17 cellular contexts compared by ENCODE assay signal in the genomic region with DNA sequence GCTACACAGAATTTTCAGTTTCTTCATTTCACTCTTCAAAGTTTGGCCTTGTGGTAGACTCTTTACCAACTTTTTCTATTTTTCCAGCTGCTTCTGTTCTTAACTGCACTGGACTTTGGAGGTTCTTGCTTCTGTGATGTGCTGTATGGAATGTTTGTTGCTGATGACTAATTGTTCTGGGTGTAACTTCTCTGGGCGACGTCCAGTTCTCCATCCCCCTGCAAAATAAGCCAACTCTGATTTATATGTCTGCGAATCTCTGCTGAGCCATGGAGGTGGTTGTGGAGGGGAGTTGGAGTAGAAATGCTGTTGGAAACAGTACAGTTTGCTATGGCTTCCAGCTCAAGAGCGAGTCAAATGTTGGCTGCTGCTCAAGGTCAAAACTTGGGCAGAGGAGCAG.
DNase-seq lines count a peak whose midpoint lies in the region; ATAC-seq and TF ChIP-seq lines count a peak whose summit lies in the region.
"Had no signal": no experiment of that assay in that cellular context is flagged by ENCODE, and none has a peak within 500 bp of the region (broad histone marks: within the 10 kb centered on the region; RNA-seq: fewer than 3 reads in every experiment).

No MANE protein-coding gene starts in this region.

- CTCF ChIA-PET in CD8-positive, alpha-beta memory T cell (lab: Charles Lee): interaction anchor here (0.8 kb wide), 1 partner anchor 24 kb away, joined by 3 read pairs; no protein-coding TSS in a partner anchor

- no peaks in the 10 kb centered on the region for H3K27me3 Mint-ChIP-seq in chondrocyte (ENCODE audit: low read depth)
- peaks cover 17% of the 10 kb centered on the region for H3K27me3 Mint-ChIP-seq in stimulated activated memory B cell treated with anti-CD40 and anti-IgM and Interleukin-4, amounts not matched to agents 10 μg/mL and 1 μg/mL and 100 μg/mL, for 72 hours
- H3K27me3 Mint-ChIP-seq in CD8-positive, alpha-beta memory T cell: peaks cover 0 to 3% of the 10 kb centered on the region in 2 donors
- H3K27me3 Mint-ChIP-seq: activated CD8-positive, alpha-beta memory T cell treated with anti-CD3 and anti-CD28 coated beads, Interleukin-2, amount 10 ng/mL, durations not matched to agents 7 days and 5 days had no signal

- intact Hi-C loops in left colon (cut with DNase I, micrococcal nuclease): no loop called here

- no peaks in the 10 kb centered on the region for H3K27me3 ChIP-seq in ACC112 (ENCODE audit: insufficient read depth, low read length)
- H3K27me3 ChIP-seq in CD8-positive, alpha-beta memory T cell (ENCODE audit: insufficient read depth, low read length, poor library complexity, severe bottlenecking): no peaks in the 10 kb centered on the region
- H3K27me3 ChIP-seq: BE2C, cardiac muscle cell, tibial artery had no signal

- H3K36me3 Mint-ChIP-seq in chondrocyte (ENCODE audit: low read depth): no peaks in the 10 kb centered on the region
- no peaks in the 10 kb centered on the region for H3K36me3 Mint-ChIP-seq in stimulated activated memory B cell treated with anti-CD40 and anti-IgM and Interleukin-4, amounts not matched to agents 10 μg/mL and 1 μg/mL and 100 μg/mL, for 72 hours
- peaks cover 0 to 9% (median 5%) of the 10 kb centered on the region in 3 donors for H3K36me3 Mint-ChIP-seq in CD8-positive, alpha-beta memory T cell
- H3K36me3 Mint-ChIP-seq: activated CD8-positive, alpha-beta memory T cell treated with anti-CD3 and anti-CD28 coated beads, Interleukin-2, amount 10 ng/mL, durations not matched to agents 7 days and 5 days had no signal

- no peaks in the 10 kb centered on the region for H3K36me3 ChIP-seq in ACC112 (ENCODE audit: insufficient read depth, low read length)
- H3K36me3 ChIP-seq in CD8-positive, alpha-beta memory T cell (ENCODE audit: insufficient read depth, low read length): no peaks in the 10 kb centered on the region
- H3K36me3 ChIP-seq: BE2C, cardiac muscle cell, tibial artery had no signal

- H3K27ac Mint-ChIP-seq in chondrocyte (ENCODE audit: unreplicated experiment): peak overlapping the region; percentile 70
- no peak overlapping the region for H3K27ac Mint-ChIP-seq in stimulated activated memory B cell treated with anti-CD40 and anti-IgM and Interleukin-4, amounts not matched to agents 10 μg/mL and 1 μg/mL and 100 μg/mL, for 72 hours
- no peak overlapping the region for H3K27ac Mint-ChIP-seq in CD8-positive, alpha-beta memory T cell
- H3K27ac Mint-ChIP-seq: activated CD8-positive, alpha-beta memory T cell treated with anti-CD3 and anti-CD28 coated beads, Interleukin-2, amount 10 ng/mL, durations not matched to agents 7 days and 5 days; nephron progenitor cell had no signal

- H3K4me3 ChIP-seq in ACC112 (ENCODE audit: low read depth, low read length): 0 out of 2 replicates have a peak overlapping the region, but pooled peaks have one; percentile 7
- H3K4me3 ChIP-seq in CD8-positive, alpha-beta memory T cell (ENCODE audit: low read length): no peak overlapping the region
- H3K4me3 ChIP-seq: cardiac muscle cell, tibial artery had no signal

- no peak for TF ChIP-seq CTCF in chondrocyte (IDR thresholded peaks at IDR 0.05)

- H2AFZ ChIP-seq in ACC112 (ENCODE audit: low read length, unreplicated experiment): no peak overlapping the region

- peak overlapping the region; percentile 2 for H3K27ac ChIP-seq in ACC112 (ENCODE audit: low read depth, low read length)
- no peak overlapping the region for H3K27ac ChIP-seq in CD8-positive, alpha-beta memory T cell (ENCODE audit: low read depth, low read length)
- H3K27ac ChIP-seq: cardiac muscle cell, KMS-11, tibial artery had no signal

- peak; percentile 34 for DNase-seq in HT-29 (ENCODE audit: low spot score)
- DNase-seq in chondrocyte (ENCODE audit: low spot score): no peak
- DNase-seq in left colon: no peak
- no peak for DNase-seq in DMS 273 treated with DMSO at 0.1 percent for 48 hours (lab: John Stamatoyannopoulos, UW)
- no peak for DNase-seq in CD8-positive, alpha-beta memory T cell
- DNase-seq in NCI-H2081 treated with DMSO at 0.1 percent for 48 hours (lab: John Stamatoyannopoulos, UW): no peak
- DNase-seq: activated CD8-positive, alpha-beta memory T cell treated with anti-CD3 and anti-CD28 coated beads, Interleukin-2, amount 10 ng/mL, durations not matched to agents 7 days and 5 days; BE2C; NCI-H510A; nephron progenitor cell; stimulated activated CD4-positive, alpha-beta T cell treated with anti-CD3 and anti-CD28 coated beads, Interleukin-4, amount 100 ng/mL, for 4 hours; SW 1271; tibial artery had no signal

- POLR2A ChIA-PET in CD8-positive, alpha-beta memory T cell (lab: Charles Lee): no interaction called here

- no peaks in the 10 kb centered on the region for H3K9me3 ChIP-seq in CD8-positive, alpha-beta memory T cell (ENCODE audit: low read length)
- H3K9me3 ChIP-seq: BE2C, tibial artery had no signal

- peak; percentile 52 for ATAC-seq in left colon
- no peak for ATAC-seq in stimulated activated memory B cell treated with anti-CD40 and anti-IgM and Interleukin-4, amounts not matched to agents 10 μg/mL and 1 μg/mL and 100 μg/mL, for 72 hours
- ATAC-seq: activated CD8-positive, alpha-beta memory T cell treated with anti-CD3 and anti-CD28 coated beads, Interleukin-2, amount 10 ng/mL, durations not matched to agents 7 days and 5 days had no signal

- peaks cover 41% of the 10 kb centered on the region for H3K4me1 Mint-ChIP-seq in chondrocyte (ENCODE audit: low read depth)
- no peaks in the 10 kb centered on the region for H3K4me1 Mint-ChIP-seq in stimulated activated memory B cell treated with anti-CD40 and anti-IgM and Interleukin-4, amounts not matched to agents 10 μg/mL and 1 μg/mL and 100 μg/mL, for 72 hours
- H3K4me1 Mint-ChIP-seq in CD8-positive, alpha-beta memory T cell: peaks cover under 1 to 19% (median 15%) of the 10 kb centered on the region in 3 donors
- H3K4me1 Mint-ChIP-seq: activated CD8-positive, alpha-beta memory T cell treated with anti-CD3 and anti-CD28 coated beads, Interleukin-2, amount 10 ng/mL, durations not matched to agents 7 days and 5 days had no signal

- H3K9me3 Mint-ChIP-seq in chondrocyte (ENCODE audit: low read depth): no peaks in the 10 kb centered on the region
- no peaks in the 10 kb centered on the region for H3K9me3 Mint-ChIP-seq in stimulated activated memory B cell treated with anti-CD40 and anti-IgM and Interleukin-4, amounts not matched to agents 10 μg/mL and 1 μg/mL and 100 μg/mL, for 72 hours
- no peaks in the 10 kb centered on the region for H3K9me3 Mint-ChIP-seq in CD8-positive, alpha-beta memory T cell
- H3K9me3 Mint-ChIP-seq: nephron progenitor cell had no signal

- no peaks in the 10 kb centered on the region for H3K79me2 ChIP-seq in ACC112 (ENCODE audit: control insufficient read depth, insufficient read depth, low read length, unreplicated experiment)

- H3K4me1 ChIP-seq in ACC112 (ENCODE audit: control insufficient read depth, insufficient read depth, low read length, unreplicated experiment): peaks cover 12% of the 10 kb centered on the region
- no peaks in the 10 kb centered on the region for H3K4me1 ChIP-seq in CD8-positive, alpha-beta memory T cell (ENCODE audit: insufficient read depth, low read length)
- H3K4me1 ChIP-seq: BE2C had no signal

- no peak overlapping the region for H3K4me3 Mint-ChIP-seq in chondrocyte (ENCODE audit: unreplicated experiment)
- H3K4me3 Mint-ChIP-seq in stimulated activated memory B cell treated with anti-CD40 and anti-IgM and Interleukin-4, amounts not matched to agents 10 μg/mL and 1 μg/mL and 100 μg/mL, for 72 hours: no peak overlapping the region
- H3K4me3 Mint-ChIP-seq in CD8-positive, alpha-beta memory T cell: no peak overlapping the region
- H3K4me3 Mint-ChIP-seq: activated CD8-positive, alpha-beta memory T cell treated with anti-CD3 and anti-CD28 coated beads, Interleukin-2, amount 10 ng/mL, durations not matched to agents 7 days and 5 days; nephron progenitor cell had no signal
